ENCODE assay signal across 10 cellular contexts in genomic region chr14:104972301-104973211, GRCh38. TPM values are rescaled to one million over a fixed set of nuclear protein-coding genes. Genes with fewer than 3 reads are reported as not detected.
DNase-seq lines count a peak whose midpoint lies in the region; ATAC-seq, FAIRE-seq and TF ChIP-seq lines count a peak whose summit lies in the region.
"Had no signal": no experiment of that assay in that cellular context is flagged by ENCODE, and none has a peak within 500 bp of the region (broad histone marks: within the 10 kb centered on the region; RNA-seq: fewer than 3 reads in every experiment).

No MANE protein-coding gene starts in this region.

- 39 to 57% methylated on average over 15 to 24 of the region's 30 CpGs for WGBS in upper lobe of left lung, 2 donors

- no peak overlapping the region for H3K4me3 ChIP-seq in astrocyte (ENCODE audit: insufficient read depth, low read depth, low read length)
- no peak overlapping the region for H3K4me3 ChIP-seq in upper lobe of left lung

- H3K27me3 ChIP-seq in astrocyte (ENCODE audit: insufficient read depth, low read length) (no peaks in the 10 kb centered on the region), upper lobe of left lung (peaks cover 0 to 7% (median 2%) of the 10 kb centered on the region in 4 donors)

- H3K9me3 ChIP-seq in astrocyte (ENCODE audit: insufficient read depth, low read depth, low read length) (no peaks in the 10 kb centered on the region), upper lobe of left lung (no peaks in the 10 kb centered on the region)

- H3K27ac Mint-ChIP-seq in astrocyte (ENCODE audit: unreplicated experiment), result peak overlapping the region; percentile 78

- peaks cover 80% of the 10 kb centered on the region for H3K4me1 ChIP-seq in astrocyte (ENCODE audit: insufficient read depth, low read length)
- peaks cover 77 to 88% (median 85%) of the 10 kb centered on the region in 4 donors for H3K4me1 ChIP-seq in upper lobe of left lung

- peaks cover 21% of the 10 kb centered on the region for H4K20me1 ChIP-seq in astrocyte (ENCODE audit: insufficient read depth, low read length)

- no peaks in the 10 kb centered on the region for H3K36me3 Mint-ChIP-seq in astrocyte (ENCODE audit: low read depth, unreplicated experiment)

- H3K27me3 Mint-ChIP-seq in astrocyte (ENCODE audit: low read depth, unreplicated experiment), result peaks cover 5% of the 10 kb centered on the region

- peak; percentile 63 to 80 for ATAC-seq in upper lobe of left lung (ENCODE audit: low FRiP score in 2 of 2)
- ATAC-seq in GM21529 (IDR thresholded peaks at IDR 0.05; ENCODE audit: unreplicated experiment), result no peak

- H3K27ac ChIP-seq in astrocyte (ENCODE audit: low read depth, low read length) (peak overlapping the region; percentile 87), upper lobe of left lung (peak overlapping the region; percentile 85 to 94 (median 87))
- H3K27ac ChIP-seq: 22Rv1 had no signal

- H3K79me2 ChIP-seq in astrocyte (ENCODE audit: insufficient read depth, low read length), result peaks cover 22% of the 10 kb centered on the region

- peak overlapping the region; percentile 24 for H2AFZ ChIP-seq in astrocyte (ENCODE audit: low read depth, low read length)

- no peak for FAIRE-seq in astrocyte (lab: Jason Lieb, UNC)

- peak in 1 of 4 donors; percentile 55 for TF ChIP-seq POLR2A in upper lobe of left lung (IDR thresholded peaks at IDR 0.05)

- H3K36me3 ChIP-seq in astrocyte (ENCODE audit: insufficient read depth, low read length) (no peaks in the 10 kb centered on the region), upper lobe of left lung (no peaks in the 10 kb centered on the region)

- H3K9me3 Mint-ChIP-seq in astrocyte (ENCODE audit: unreplicated experiment), result no peaks in the 10 kb centered on the region

- no peak for TF ChIP-seq EP300 in upper lobe of left lung (IDR thresholded peaks at IDR 0.05)

- DNase-seq in NCI-H146 (lab: John Stamatoyannopoulos, UW) (peak; percentile 28), NCI-H146 treated with DMSO at 0.1 percent for 48 hours (lab: John Stamatoyannopoulos, UW; ENCODE audit: unreplicated experiment) (no peak), astrocyte (ENCODE audit: low read depth) (peak; percentile 46), kidney glomerular epithelial cell (lab: John Stamatoyannopoulos, UW) (peak; percentile 56), upper lobe of left lung (peak; percentile 85 to 87), DMS 273 (lab: John Stamatoyannopoulos, UW; ENCODE audit: unreplicated experiment) (no peak)
- DNase-seq in effector CD8-positive, alpha-beta T cell (lab: John Stamatoyannopoulos, UW), result no peak
- DNase-seq: stimulated activated CD4-positive, alpha-beta T cell treated with anti-CD3 and anti-CD28 coated beads, Interleukin-15, amount 100 ng/mL, for 24 hours had no signal

- TF ChIP-seq CTCF in astrocyte (IDR thresholded peaks at IDR 0.05; ENCODE audit: insufficient read depth, low read depth, low read length) (no peak), upper lobe of left lung (IDR thresholded peaks at IDR 0.05) (peak in 1 of 6 experiments; percentile 48)

- H3K4me2 ChIP-seq in astrocyte (ENCODE audit: low read length), result peak overlapping the region; percentile 79

- peak overlapping the region; percentile 27 for H3K4me3 Mint-ChIP-seq in astrocyte (ENCODE audit: unreplicated experiment)

- peaks cover 19% of the 10 kb centered on the region for H3K4me1 Mint-ChIP-seq in astrocyte (ENCODE audit: low read depth, unreplicated experiment)

- H3K9ac ChIP-seq in astrocyte (ENCODE audit: low read length), result peak overlapping the region; percentile 79

RNA-seq across cellular contexts. Expression of gene AHNAK2, which starts 5.6 kb away (rescaled TPM):
- total RNA-seq in astrocyte (34.3 and 44.7 TPM in 2 replicates), upper lobe of left lung (10 to 100 TPM in 4 of 6 donors, 1 to 10 TPM in 2; 4.3 to 48.0 (median 12.9) TPM)

RNA-seq across cellular contexts. Expression of gene CLBA1, which starts 13.0 kb away (rescaled TPM):
- total RNA-seq in astrocyte (6.3 and 7.2 TPM in 2 replicates), upper lobe of left lung (10 to 100 TPM; 11.1 to 44.0 (median 13.3) TPM)

RNA-seq across cellular contexts. Expression of gene PLD4, which starts 47.9 kb away (rescaled TPM):
- total RNA-seq in astrocyte (0.14 and 0.60 TPM in 2 replicates), upper lobe of left lung (1 to 10 TPM in 2 of 6 donors, under 1 TPM in 1, not detected in 3; under 0.01 to 6.1 (median 2.5) TPM)

RNA-seq across cellular contexts. Expression of gene CDCA4, which starts 48.3 kb away (rescaled TPM):
- total RNA-seq in astrocyte, result 8.7 and 11.3 TPM in 2 replicates
- total RNA-seq in upper lobe of left lung, result 10 to 100 TPM in 1 of 6 donors, 1 to 10 TPM in 4, under 1 TPM in 1; 0.89 to 10.3 (median 6.6) TPM

Comparison
In these comparisons a context has a peak if more than half of its experiments do, and no peak if none do; other contexts are left out.
1. DNase-seq: peak in NCI-H146 (single experiment), astrocyte (single experiment), kidney glomerular epithelial cell (single experiment) and upper lobe of left lung (2 of 2); none in NCI-H146 treated with DMSO at 0.1 percent for 48 hours (single experiment), DMS 273 (single experiment) and effector CD8-positive, alpha-beta T cell (single experiment).